ENCODE assay signal across 27 cellular contexts in genomic region chr10:75857896-75858295, GRCh38.
"Had no signal": no experiment of that assay in that cellular context is flagged by ENCODE, and none has a peak within 500 bp of the region (broad histone marks: within the 10 kb centered on the region; RNA-seq: fewer than 3 reads in every experiment).

No MANE protein-coding gene starts in this region.

- H3K27ac ChIP-seq: left ventricle myocardium inferior, ovary, right atrium auricular region, skin epidermis, stomach, testis, thyroid gland, transverse colon, upper lobe of left lung, vagina had no signal

- H3K27me3 Mint-ChIP-seq: natural killer cell treated with Interleukin-12 subunit alpha and Interleukin-12 subunit beta and Interleukin-15 and Interleukin-18, amount 100 ng/mL, for 72 hours; stimulated activated naive B cell treated with anti-CD40 and anti-IgM and Interleukin-4, amounts not matched to agents 10 μg/mL and 1 μg/mL and 100 μg/mL, for 72 hours had no signal

- H3K4me1 Mint-ChIP-seq: immature natural killer cell; naive thymus-derived CD4-positive, alpha-beta T cell; stimulated activated naive B cell treated with anti-CD40 and anti-IgM and Interleukin-4, amounts not matched to agents 10 μg/mL and 1 μg/mL and 100 μg/mL, for 72 hours had no signal

- DNase-seq: hippocampal formation; immature natural killer cell; kidney; left colon; left ventricle myocardium inferior; midbrain; mucosa of descending colon; naive thymus-derived CD4-positive, alpha-beta T cell; ovary; stimulated activated CD4-positive, alpha-beta T cell treated with anti-CD3 and anti-CD28 coated beads, Interleukin-12 subunit alpha, Interleukin-12 subunit beta, amount 100 ng/mL, for 4 hours; stimulated activated CD4-positive, alpha-beta T cell treated with anti-CD3 and anti-CD28 coated beads, Interleukin-15, amount 100 ng/mL, for 24 hours; stimulated activated CD4-positive, alpha-beta T cell treated with anti-CD3 and anti-CD28 coated beads, Interleukin-2, amount 100 ng/mL, for 24 hours; stimulated activated CD4-positive, alpha-beta T cell treated with anti-CD3 and anti-CD28 coated beads, Interleukin-4, amount 100 ng/mL, for 1 hour; stimulated activated naive B cell treated with anti-CD40 and anti-IgM and Interleukin-4, amounts not matched to agents 10 μg/mL and 1 μg/mL and 100 μg/mL, for 72 hours; stimulated activated naive CD8-positive, alpha-beta T cell treated with anti-CD3 and anti-CD28 coated beads, Interleukin-15, Interleukin-2, amounts not matched to agents 100 U/mL and 50 U/mL, for 24 hours; stomach; testis; thyroid gland; transverse colon; upper lobe of left lung had no signal

- H3K4me3 Mint-ChIP-seq: immature natural killer cell; naive thymus-derived CD4-positive, alpha-beta T cell; natural killer cell treated with Interleukin-12 subunit alpha and Interleukin-12 subunit beta and Interleukin-15 and Interleukin-18, amount 100 ng/mL, for 72 hours; stimulated activated naive B cell treated with anti-CD40 and anti-IgM and Interleukin-4, amounts not matched to agents 10 μg/mL and 1 μg/mL and 100 μg/mL, for 72 hours had no signal

- H3K36me3 Mint-ChIP-seq: immature natural killer cell; naive thymus-derived CD4-positive, alpha-beta T cell; natural killer cell treated with Interleukin-12 subunit alpha and Interleukin-12 subunit beta and Interleukin-15 and Interleukin-18, amount 100 ng/mL, for 72 hours; stimulated activated naive B cell treated with anti-CD40 and anti-IgM and Interleukin-4, amounts not matched to agents 10 μg/mL and 1 μg/mL and 100 μg/mL, for 72 hours had no signal

- H3K36me3 ChIP-seq: left ventricle myocardium inferior, ovary, right atrium auricular region, stomach, thyroid gland, transverse colon, upper lobe of left lung, vagina had no signal

- H3K4me1 ChIP-seq: left ventricle myocardium inferior, right atrium auricular region, stomach, testis, thyroid gland, transverse colon, upper lobe of left lung, vagina had no signal

- H3K4me3 ChIP-seq: left ventricle myocardium inferior, lung, mucosa of descending colon, ovary, right atrium auricular region, skin epidermis, stomach, testis, thyroid gland, transverse colon, upper lobe of left lung, vagina had no signal

- H3K27me3 ChIP-seq: ovary, right atrium auricular region, stomach, testis, thyroid gland, transverse colon, upper lobe of left lung, vagina had no signal

- H3K9me3 ChIP-seq: mucosa of descending colon, ovary, right atrium auricular region, stomach, testis, thyroid gland, transverse colon, upper lobe of left lung, vagina had no signal

- H3K9me3 Mint-ChIP-seq: immature natural killer cell; naive thymus-derived CD4-positive, alpha-beta T cell; natural killer cell treated with Interleukin-12 subunit alpha and Interleukin-12 subunit beta and Interleukin-15 and Interleukin-18, amount 100 ng/mL, for 72 hours; stimulated activated naive B cell treated with anti-CD40 and anti-IgM and Interleukin-4, amounts not matched to agents 10 μg/mL and 1 μg/mL and 100 μg/mL, for 72 hours had no signal

- H3K27ac Mint-ChIP-seq: immature natural killer cell; naive thymus-derived CD4-positive, alpha-beta T cell; natural killer cell treated with Interleukin-12 subunit alpha and Interleukin-12 subunit beta and Interleukin-15 and Interleukin-18, amount 100 ng/mL, for 72 hours; progenitor cell of endocrine pancreas; stimulated activated naive B cell treated with anti-CD40 and anti-IgM and Interleukin-4, amounts not matched to agents 10 μg/mL and 1 μg/mL and 100 μg/mL, for 72 hours had no signal

- ATAC-seq: left colon; mucosa of descending colon; naive thymus-derived CD4-positive, alpha-beta T cell; natural killer cell treated with Interleukin-12 subunit alpha and Interleukin-12 subunit beta and Interleukin-15 and Interleukin-18, amount 100 ng/mL, for 72 hours; sciatic nerve; stimulated activated naive B cell treated with anti-CD40 and anti-IgM and Interleukin-4, amounts not matched to agents 10 μg/mL and 1 μg/mL and 100 μg/mL, for 72 hours; stimulated activated naive CD8-positive, alpha-beta T cell treated with anti-CD3 and anti-CD28 coated beads, Interleukin-15, Interleukin-2, amounts not matched to agents 100 U/mL and 50 U/mL, for 24 hours had no signal
